In genomic region chr2:217942731-217943335, GRCh38 we compare ENCODE assay signal across 12 cellular contexts. TPM values are rescaled to one million over a fixed set of nuclear protein-coding genes. Genes with fewer than 3 reads are reported as not detected.
A peak's percentile ranks its signal among the peaks of the same experiment; 100 is the strongest.
DNase-seq lines count a peak whose midpoint lies in the region; ATAC-seq and TF ChIP-seq lines count a peak whose summit lies in the region.
"Had no signal": no experiment of that assay in that cellular context is flagged by ENCODE, and none has a peak within 500 bp of the region (broad histone marks: within the 10 kb centered on the region; RNA-seq: fewer than 3 reads in every experiment).

No MANE protein-coding gene starts in this region.

- DNase-seq in Right ventricle myocardium superior (peak; percentile 60), Right ventricle myocardium inferior (ENCODE audit: missing footprints) (no peak), heart left ventricle (peak in 4 of 5 donors; percentile 44 to 56 (median 49)), osteocyte (ENCODE audit: extremely low spot score, unreplicated experiment) (no peak), vagina (ENCODE audit: extremely low spot score in 2 of 2) (no peak), endothelial cell (ENCODE audit: low spot score) (no peak)
- no peak for DNase-seq in activated T-cell treated with anti-CD3 and anti-CD28 coated beads, Interleukin-2, amount 50 U/mL, for 48 hours
- DNase-seq: activated T-cell treated with anti-CD3 and anti-CD28 coated beads, Interleukin-2, amount 50 U/mL, for 24 hours; GOT3; NCI-H187 had no signal

- TF ChIP-seq POLR2A in heart left ventricle (IDR thresholded peaks at IDR 0.05) (no peak), vagina (IDR thresholded peaks at IDR 0.05) (no peak)

- TF ChIP-seq CTCF in heart left ventricle (IDR thresholded peaks at IDR 0.05) (no peak), osteocyte (IDR thresholded peaks at IDR 0.05) (no peak), vagina (IDR thresholded peaks at IDR 0.05) (no peak), endothelial cell (IDR thresholded peaks at IDR 0.05; ENCODE audit: unreplicated experiment) (no peak)

- H3K27me3 Mint-ChIP-seq in osteocyte (ENCODE audit: unreplicated experiment) = no peaks in the 10 kb centered on the region
- peaks cover 6% of the 10 kb centered on the region for H3K27me3 Mint-ChIP-seq in endothelial cell (ENCODE audit: unreplicated experiment)

- H3K9me3 Mint-ChIP-seq in osteocyte (ENCODE audit: unreplicated experiment) (no peaks in the 10 kb centered on the region), endothelial cell (ENCODE audit: unreplicated experiment) (no peaks in the 10 kb centered on the region)
- H3K9me3 Mint-ChIP-seq: activated T-cell treated with anti-CD3 and anti-CD28 coated beads, Interleukin-2, amount 50 U/mL, for 24 hours; stimulated activated naive CD8-positive, alpha-beta T cell treated with anti-CD3 and anti-CD28 coated beads, Interleukin-15, Interleukin-2, amounts not matched to agents 100 ng/mL and 50 ng/mL, for 24 hours had no signal

- H3K36me3 Mint-ChIP-seq in osteocyte (ENCODE audit: unreplicated experiment) = no peaks in the 10 kb centered on the region
- no peaks in the 10 kb centered on the region for H3K36me3 Mint-ChIP-seq in endothelial cell (ENCODE audit: low read depth, unreplicated experiment)

- H3K4me1 Mint-ChIP-seq in osteocyte (ENCODE audit: unreplicated experiment) = peaks cover 63% of the 10 kb centered on the region
- H3K4me1 Mint-ChIP-seq in endothelial cell (ENCODE audit: unreplicated experiment) = peaks cover 18% of the 10 kb centered on the region

- ATAC-seq in Right ventricle myocardium superior (ENCODE audit: poor library complexity) (peak; percentile 9), Right ventricle myocardium inferior (no peak), heart left ventricle (peak; percentile 6 to 36 (median 12)), GM18519 (IDR thresholded peaks at IDR 0.05; ENCODE audit: low FRiP score, unreplicated experiment) (no peak)

- peak overlapping the region; percentile 92 to 99 (median 96) for H3K27ac ChIP-seq in heart left ventricle
- H3K27ac ChIP-seq in vagina = peak overlapping the region; percentile 87

- H3K27ac Mint-ChIP-seq in osteocyte (ENCODE audit: unreplicated experiment) (no peak overlapping the region), endothelial cell (ENCODE audit: unreplicated experiment) (no peak overlapping the region)
- H3K27ac Mint-ChIP-seq: activated T-cell treated with anti-CD3 and anti-CD28 coated beads, Interleukin-2, amount 50 U/mL, for 24 hours; stimulated activated naive CD8-positive, alpha-beta T cell treated with anti-CD3 and anti-CD28 coated beads, Interleukin-15, Interleukin-2, amounts not matched to agents 100 ng/mL and 50 ng/mL, for 24 hours had no signal

- H3K27me3 ChIP-seq in heart left ventricle = no peaks in the 10 kb centered on the region
- H3K27me3 ChIP-seq in vagina = no peaks in the 10 kb centered on the region

- H3K9me3 ChIP-seq in heart left ventricle (no peaks in the 10 kb centered on the region), vagina (no peaks in the 10 kb centered on the region)

- 3 to 8% (median 5%) methylated on average over 3 of the region's 3 CpGs for WGBS in heart left ventricle, 4 donors

- peaks cover 8 to 82% (median 67%) of the 10 kb centered on the region in 12 donors for H3K4me1 ChIP-seq in heart left ventricle
- H3K4me1 ChIP-seq in vagina = peaks cover 96% of the 10 kb centered on the region

- H3K36me3 ChIP-seq in heart left ventricle = peaks cover 0 to 6% (median 0%) of the 10 kb centered on the region in 9 donors
- H3K36me3 ChIP-seq in vagina = no peaks in the 10 kb centered on the region

- H3K4me3 Mint-ChIP-seq in osteocyte (ENCODE audit: unreplicated experiment) (peak overlapping the region; percentile 70), endothelial cell (ENCODE audit: unreplicated experiment) (no peak overlapping the region)
- H3K4me3 Mint-ChIP-seq: activated T-cell treated with anti-CD3 and anti-CD28 coated beads, Interleukin-2, amount 50 U/mL, for 24 hours; stimulated activated naive CD8-positive, alpha-beta T cell treated with anti-CD3 and anti-CD28 coated beads, Interleukin-15, Interleukin-2, amounts not matched to agents 100 ng/mL and 50 ng/mL, for 24 hours had no signal

- H3K4me3 ChIP-seq in heart left ventricle = peak overlapping the region; percentile 56 to 95 (median 82)
- H3K4me3 ChIP-seq in vagina = peak overlapping the region; percentile 59 to 69

- intact Hi-C loops in Right ventricle myocardium superior (cut with DNase I) (no loop called here), Right ventricle myocardium inferior (cut with DNase I) (loop anchor here (1.0 to 5.0 kb wide), 4 partner anchors 41 to 151 kb away; no protein-coding TSS in a partner anchor), heart left ventricle (cut with DNase I) (loop anchor here in 8 of 10 donors (2.0 to 5.0 kb wide), 6 partner anchors 39 to 156 kb away; no protein-coding TSS in a partner anchor), vagina (cut with DNase I) (loop anchor here (5.0 kb wide), 2 partner anchors 34 to 41 kb away; no protein-coding TSS in a partner anchor)

RNA-seq across cellular contexts. Expression of gene TNS1, which starts 60.0 kb away (rescaled TPM):
- 722 TPM for total RNA-seq in Right ventricle myocardium superior
- 705 TPM for total RNA-seq in Right ventricle myocardium inferior
- 100 to 1,000 TPM; 513 to 899 (median 742) TPM for total RNA-seq in heart left ventricle
- polyA plus RNA-seq in heart left ventricle = 100 to 1,000 TPM; 243 to 339 TPM
- 80.8 and 82.5 TPM in 2 replicates for total RNA-seq in osteocyte
- 216 TPM for total RNA-seq in vagina
- total RNA-seq in endothelial cell (ENCODE audit: unreplicated experiment) = 11.6 TPM

Comparison
In these comparisons a context has a peak if more than half of its experiments do, and no peak if none do; other contexts are left out.
1. ATAC-seq: peak in Right ventricle myocardium superior (single experiment) and heart left ventricle (4 of 4); none in Right ventricle myocardium inferior (single experiment) and GM18519 (single experiment).
2. DNase-seq: peak in Right ventricle myocardium superior (single experiment) and heart left ventricle (4 of 5); none in Right ventricle myocardium inferior (single experiment), osteocyte (single experiment), vagina (0 of 2), activated T-cell treated with anti-CD3 and anti-CD28 coated beads, Interleukin-2, amount 50 U/mL, for 48 hours (0 of 2) and endothelial cell (single experiment).